In the genomic region with DNA sequence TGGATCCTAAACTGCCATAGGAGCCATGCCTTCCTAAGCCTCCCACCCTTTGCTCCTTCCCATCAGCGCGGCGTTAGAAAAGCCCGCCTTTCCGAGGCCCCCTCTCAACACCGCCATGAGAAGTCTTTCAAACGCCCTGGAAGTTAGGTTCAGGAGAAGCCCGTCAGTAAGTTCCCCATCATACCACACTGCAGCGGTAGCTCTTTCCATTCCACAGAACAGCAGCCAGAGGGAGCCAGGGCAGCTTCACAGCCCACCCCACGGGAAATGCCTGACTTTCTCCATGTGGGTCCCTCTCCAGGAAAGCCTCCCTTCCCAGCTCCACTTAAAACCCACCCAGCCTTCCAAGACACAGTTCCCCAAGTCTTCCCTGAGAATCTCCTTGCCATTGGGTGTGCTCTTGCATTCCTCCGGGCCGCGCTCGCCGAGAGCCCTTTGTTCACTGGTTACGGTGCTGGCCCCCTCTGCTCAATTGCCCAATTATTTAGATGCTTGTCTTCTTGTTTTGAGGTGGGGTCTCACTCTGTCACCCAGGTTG, we compare ENCODE assay signal across 9 cellular contexts. TPM values are rescaled to one million over a fixed set of nuclear protein-coding genes. Genes with fewer than 3 reads are reported as not detected.
DNase-seq lines count a peak whose midpoint lies in the region; ATAC-seq and TF ChIP-seq lines count a peak whose summit lies in the region.
"Had no signal": no experiment of that assay in that cellular context is flagged by ENCODE, and none has a peak within 500 bp of the region (broad histone marks: within the 10 kb centered on the region; RNA-seq: fewer than 3 reads in every experiment).

No MANE protein-coding gene starts in this region.

- peaks cover 20% of the 10 kb centered on the region for H3K4me1 ChIP-seq in suprapubic skin

- TF ChIP-seq CTCF in suprapubic skin (IDR thresholded peaks at IDR 0.05) = no peak

- peak; percentile 13 for DNase-seq in activated CD4-positive, alpha-beta T cell treated with anti-CD3 and anti-CD28 coated beads for 48 hours
- DNase-seq in activated CD4-positive, alpha-beta T cell treated with anti-CD3 and anti-CD28 coated beads, Interleukin-2, amount 50 U/mL, for 4 hours = no peak
- no peak for DNase-seq in activated naive CD4-positive, alpha-beta T cell treated with anti-CD3 and anti-CD28 coated beads, Interleukin-2, amount 50 U/mL, for 72 hours (ENCODE audit: low spot score in 2 of 2)
- peak; percentile 63 for DNase-seq in iPS-NIHi7 (ENCODE audit: extremely low spot score)
- no peak for DNase-seq in suprapubic skin (ENCODE audit: low spot score in 2 of 2)
- DNase-seq in stimulated activated CD4-positive, alpha-beta T cell treated with anti-CD3 and anti-CD28 coated beads, Interleukin-1b, Interleukin-23, amount 100 ng/mL, for 48 hours = no peak
- DNase-seq in OCI-M2 (lab: John Stamatoyannopoulos, UW; ENCODE audit: unreplicated experiment) = no peak

- TF ChIP-seq EP300 in suprapubic skin (IDR thresholded peaks at IDR 0.05) = no peak

- no peaks in the 10 kb centered on the region for H3K27me3 ChIP-seq in suprapubic skin

- 82% methylated on average over 14 of the region's 16 CpGs for WGBS in suprapubic skin

- H3K9me3 Mint-ChIP-seq in activated naive CD4-positive, alpha-beta T cell treated with anti-CD3 and anti-CD28 coated beads, Interleukin-2, amount 50 U/mL, for 72 hours = no peaks in the 10 kb centered on the region

- H3K27ac Mint-ChIP-seq in activated naive CD4-positive, alpha-beta T cell treated with anti-CD3 and anti-CD28 coated beads, Interleukin-2, amount 50 U/mL, for 72 hours = peak overlapping the region; percentile 82 to 84

- no peak for ATAC-seq in activated naive CD4-positive, alpha-beta T cell treated with anti-CD3 and anti-CD28 coated beads, Interleukin-2, amount 50 U/mL, for 72 hours
- no peak for ATAC-seq in GM19035 (IDR thresholded peaks at IDR 0.05; ENCODE audit: unreplicated experiment)

- TF ChIP-seq POLR2A in suprapubic skin (IDR thresholded peaks at IDR 0.05) = no peak

- peak overlapping the region; percentile 73 for H3K27ac ChIP-seq in suprapubic skin

- peak overlapping the region; percentile 21 for H3K4me3 ChIP-seq in suprapubic skin

- no peaks in the 10 kb centered on the region for H3K36me3 Mint-ChIP-seq in activated naive CD4-positive, alpha-beta T cell treated with anti-CD3 and anti-CD28 coated beads, Interleukin-2, amount 50 U/mL, for 72 hours

- no peaks in the 10 kb centered on the region for H3K36me3 ChIP-seq in suprapubic skin

- H3K9me3 ChIP-seq in suprapubic skin = no peaks in the 10 kb centered on the region

RNA-seq across cellular contexts. Expression of a gene that starts 28.7 kb away (rescaled TPM):
- total RNA-seq in activated naive CD4-positive, alpha-beta T cell treated with anti-CD3 and anti-CD28 coated beads, Interleukin-2, amount 50 U/mL, for 72 hours = 10 to 100 TPM in 1 of 2 donors, 1 to 10 TPM in 1; 5.5 to 15.0 TPM
- 10 to 100 TPM; 23.7 to 32.3 (median 26.6) TPM for total RNA-seq in suprapubic skin

RNA-seq across cellular contexts. Expression of a gene that starts 44.9 kb away (rescaled TPM):
- total RNA-seq in activated naive CD4-positive, alpha-beta T cell treated with anti-CD3 and anti-CD28 coated beads, Interleukin-2, amount 50 U/mL, for 72 hours = 10 to 100 TPM; 24.2 to 24.9 TPM
- 10 to 100 TPM; 45.9 to 65.5 (median 54.3) TPM for total RNA-seq in suprapubic skin

RNA-seq across cellular contexts. Expression of a gene that starts 56.0 kb away (rescaled TPM):
- not detected for total RNA-seq in activated naive CD4-positive, alpha-beta T cell treated with anti-CD3 and anti-CD28 coated beads, Interleukin-2, amount 50 U/mL, for 72 hours
- not detected for total RNA-seq in suprapubic skin
- total RNA-seq: Daoy had no signal

Comparison
In these comparisons a context has a peak if more than half of its experiments do, and no peak if none do; other contexts are left out.
1. DNase-seq: peak in activated CD4-positive, alpha-beta T cell treated with anti-CD3 and anti-CD28 coated beads for 48 hours (single experiment) and iPS-NIHi7 (single experiment); none in activated CD4-positive, alpha-beta T cell treated with anti-CD3 and anti-CD28 coated beads, Interleukin-2, amount 50 U/mL, for 4 hours (0 of 2), activated naive CD4-positive, alpha-beta T cell treated with anti-CD3 and anti-CD28 coated beads, Interleukin-2, amount 50 U/mL, for 72 hours (0 of 2), suprapubic skin (0 of 2), stimulated activated CD4-positive, alpha-beta T cell treated with anti-CD3 and anti-CD28 coated beads, Interleukin-1b, Interleukin-23, amount 100 ng/mL, for 48 hours (single experiment) and OCI-M2 (single experiment).